Comparison of ENCODE assay signal across 21 cellular contexts in the genomic region with DNA sequence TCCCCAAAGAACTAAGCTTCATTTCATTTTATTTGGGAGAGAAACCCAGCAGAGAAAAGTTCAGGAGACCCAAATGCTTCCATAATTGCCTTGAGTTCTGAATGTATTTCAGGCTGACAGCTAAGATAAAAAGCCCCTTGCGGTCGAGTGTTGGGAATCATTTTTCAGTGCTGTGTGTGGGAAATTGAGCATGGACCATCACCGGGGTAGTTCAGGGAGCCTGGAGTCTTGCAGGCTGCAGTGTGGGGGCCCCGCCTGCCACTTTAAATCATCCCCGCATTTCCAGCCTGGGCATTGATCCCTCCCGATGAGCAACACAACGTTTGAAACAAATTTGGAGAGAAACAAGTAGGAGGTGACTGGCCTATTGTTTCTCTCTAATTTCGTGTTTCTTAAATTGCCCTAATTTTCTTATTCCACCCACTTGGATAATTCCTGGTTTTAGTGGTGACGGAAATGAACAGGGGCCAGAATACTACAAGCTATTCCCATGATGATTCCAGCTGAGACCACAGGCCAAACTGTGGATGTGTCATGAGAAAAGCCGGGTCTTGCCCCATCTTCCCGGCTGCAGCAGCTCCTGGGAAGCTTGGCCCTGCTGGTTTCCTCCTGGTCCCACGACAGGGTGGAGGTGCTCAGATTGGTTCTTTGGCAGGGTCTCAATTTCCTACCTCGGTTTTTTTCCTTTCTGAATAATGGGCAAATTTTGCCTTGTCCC.
A peak's percentile ranks its signal among the peaks of the same experiment; 100 is the strongest.
DNase-seq lines count a peak whose midpoint lies in the region; TF ChIP-seq lines count a peak whose summit lies in the region.
"Had no signal": no experiment of that assay in that cellular context is flagged by ENCODE, and none has a peak within 500 bp of the region (broad histone marks: within the 10 kb centered on the region; RNA-seq: fewer than 3 reads in every experiment).

No MANE protein-coding gene starts in this region.

- in situ Hi-C loops in GM23248 (cut with MboI): no loop called here
- in situ Hi-C loops in brain microvascular endothelial cell (cut with HindIII; ENCODE audit: low pct_ligation_motif_present, low sequenced_read_pairs): no loop called here

- no peaks in the 10 kb centered on the region for H3K36me3 ChIP-seq in GM23248 (ENCODE audit: low read depth)
- no peaks in the 10 kb centered on the region for H3K36me3 ChIP-seq in brain microvascular endothelial cell (replicated peaks)
- H3K36me3 ChIP-seq in left ventricle myocardium inferior: no peaks in the 10 kb centered on the region

- H3F3A ChIP-seq in GM23248 (ENCODE audit: insufficient read depth): peaks cover 14% of the 10 kb centered on the region; the same call in 1 of the 2 replicates

- WGBS in GM23248 (ENCODE audit: low coverage in 1 of 2, low lambda C conversion rate in 2 of 2, missing lambda C conversion rate in 2 of 2), 2 experiments: 10 to 11% methylated on average over 13 of the region's 13 CpGs

- no peaks in the 10 kb centered on the region for H3K9me2 ChIP-seq in GM23248 (ENCODE audit: insufficient read depth)

- H3K27ac ChIP-seq in GM23248 (peak overlapping the region; percentile 53), brain microvascular endothelial cell (peak overlapping the region; percentile 46), left ventricle myocardium inferior (replicated peaks) (peak overlapping the region; percentile 70)

- H3K27me3 ChIP-seq in GM23248 (replicated peaks; ENCODE audit: insufficient read depth) (no peaks in the 10 kb centered on the region), brain microvascular endothelial cell (replicated peaks) (no peaks in the 10 kb centered on the region), left ventricle myocardium inferior (ENCODE audit: low read depth) (peaks cover 61% of the 10 kb centered on the region)

- DNase-seq in GM23248: peak; percentile 91
- peak; percentile 70 for DNase-seq in brain microvascular endothelial cell
- no peak for DNase-seq in left ventricle myocardium inferior
- peak; percentile 85 for DNase-seq in stromal cell of bone marrow (ENCODE audit: low read depth)
- DNase-seq in HCEC 1CT: no peak
- no peak for DNase-seq in ecto neural progenitor cell (ENCODE audit: low spot score)
- no peak for DNase-seq in DMS53 treated with DMSO at 0.1 percent for 48 hours (lab: John Stamatoyannopoulos, UW; ENCODE audit: unreplicated experiment)
- DNase-seq: activated CD8-positive, alpha-beta T cell treated with anti-CD3 and anti-CD28 coated beads for 36 hours; activated gamma-delta T cell treated with Interleukin-2 at 50 U/mL for 16 hours; caudate nucleus; CD8-positive, alpha-beta T cell; DMS153; GDM1; mesendoderm; naive thymus-derived CD4-positive, alpha-beta T cell; NCI-H1092; NCI-H1930; NCI-H226; NCI-H748 treated with DMSO at 0.1 percent for 48 hours; retina; stimulated activated CD4-positive, alpha-beta T cell treated with anti-CD3 and anti-CD28 coated beads, Interleukin-15, amount 100 ng/mL, for 24 hours had no signal

- TF ChIP-seq CTCF in brain microvascular endothelial cell (IDR thresholded peaks at IDR 0.05; ENCODE audit: low read depth, low read length, missing control alignments) (no peak), left ventricle myocardium inferior (IDR thresholded peaks at IDR 0.05; ENCODE audit: borderline replicate concordance) (no peak)

- H4K20me1 ChIP-seq in GM23248 (ENCODE audit: insufficient read depth): no peaks in the 10 kb centered on the region

- H3K9me3 ChIP-seq in GM23248 (ENCODE audit: low read depth): no peaks in the 10 kb centered on the region
- no peaks in the 10 kb centered on the region for H3K9me3 ChIP-seq in left ventricle myocardium inferior (replicated peaks)

- peak overlapping the region; percentile 43 for H3K4me2 ChIP-seq in GM23248 (ENCODE audit: unreplicated experiment)

- H3K4me1 ChIP-seq in GM23248 (ENCODE audit: insufficient read depth) (peaks cover 11% of the 10 kb centered on the region), left ventricle myocardium inferior (peaks cover 12% of the 10 kb centered on the region)

- peak overlapping the region; percentile 35; the same call in 1 of the 2 replicates for H2AFZ ChIP-seq in GM23248

- no peak overlapping the region for H3K4me3 ChIP-seq in GM23248
- no peak overlapping the region for H3K4me3 ChIP-seq in brain microvascular endothelial cell (ENCODE audit: low read depth, low read length)
- H3K4me3 ChIP-seq in left ventricle myocardium inferior: no peak overlapping the region

- H3K79me2 ChIP-seq in GM23248 (ENCODE audit: insufficient read depth): no peaks in the 10 kb centered on the region

- H3K9ac ChIP-seq in GM23248: peak overlapping the region; percentile 38

- intact Hi-C loops in left ventricle myocardium inferior (cut with micrococcal nuclease): no loop called here

Comparison
In these comparisons a context has a peak if more than half of its experiments do, and no peak if none do; other contexts are left out.
1. DNase-seq: peak in GM23248 (single experiment), brain microvascular endothelial cell (single experiment) and stromal cell of bone marrow (single experiment); none in left ventricle myocardium inferior (single experiment), HCEC 1CT (single experiment), ecto neural progenitor cell (single experiment) and DMS53 treated with DMSO at 0.1 percent for 48 hours (single experiment).
2. Peak in every context shown above with its lines, with median percentiles within 50 percentile points of each other: H3K27ac ChIP-seq.